ENCODE assay signal across 35 cellular contexts in genomic region chr16:84282533-84282932, GRCh38. TPM values are rescaled to one million over a fixed set of nuclear protein-coding genes. Genes with fewer than 3 reads are reported as not detected.
"Had no signal": no experiment of that assay in that cellular context is flagged by ENCODE, and none has a peak within 500 bp of the region (broad histone marks: within the 10 kb centered on the region; RNA-seq: fewer than 3 reads in every experiment).

No MANE protein-coding gene starts in this region.

- H3K27ac ChIP-seq: ascending aorta, colonic mucosa, epithelial cell of prostate had no signal

- H3K36me3 ChIP-seq: ascending aorta, breast epithelium, cardiac muscle cell, colonic mucosa, esophagus squamous epithelium, gastroesophageal sphincter had no signal

- H3K9me3 ChIP-seq: ascending aorta, breast epithelium, colonic mucosa, esophagus squamous epithelium, gastroesophageal sphincter had no signal

- H3K4me3 ChIP-seq: ascending aorta, breast epithelium, cardiac muscle cell, colonic mucosa, esophagus squamous epithelium, gastroesophageal sphincter had no signal

- DNase-seq: activated CD4-positive, alpha-beta memory T cell treated with anti-CD3 and anti-CD28 coated beads for 36 hours; activated CD4-positive, alpha-beta T cell treated with anti-CD3 and anti-CD28 coated beads for 36 hours; activated CD4-positive, alpha-beta T cell treated with anti-CD3 and anti-CD28 coated beads, Interleukin-2, amount 10 ng/mL, durations not matched to agents 24 days and 14 days; activated CD4-positive, CD25-positive, alpha-beta regulatory T cell; activated CD4-positive, CD25-positive, alpha-beta regulatory T cell treated with anti-CD3 and anti-CD28 coated beads, Interleukin-2, amount 50 U/mL, for 72 hours; activated CD8-positive, alpha-beta memory T cell treated with anti-CD3 and anti-CD28 coated beads, Interleukin-2, amount 50 U/mL, for 48 hours; activated CD8-positive, alpha-beta T cell treated with anti-CD3 and anti-CD28 coated beads, Interleukin-2, amount 10 ng/mL, durations not matched to agents 7 days and 5 days; activated gamma-delta T cell; activated naive CD4-positive, alpha-beta T cell; activated naive CD4-positive, alpha-beta T cell treated with anti-CD3 and anti-CD28 coated beads, Interleukin-2, amount 10 ng/mL, durations not matched to agents 7 days and 5 days; activated naive CD8-positive, alpha-beta T cell treated with anti-CD3 and anti-CD28 coated beads, Interleukin-2, amount 10 ng/mL, durations not matched to agents 7 days and 5 days; activated T-cell treated with anti-CD3 and anti-CD28 coated beads for 4 hours; activated T-cell treated with anti-CD3 and anti-CD28 coated beads, Interleukin-2, amount 50 U/mL, for 24 hours; activated T-cell treated with anti-CD3 and anti-CD28 coated beads, Interleukin-2, amount 50 U/mL, for 72 hours; central memory CD4-positive, alpha-beta T cell; cerebellar nuclear complex; colonic mucosa; effector CD8-positive, alpha-beta T cell; esophagus squamous epithelium; foreskin melanocyte; T-helper 1 cell; T-helper 2 cell had no signal

- H3K4me1 ChIP-seq: ascending aorta, breast epithelium, colonic mucosa had no signal

- H3K27me3 ChIP-seq: ascending aorta, breast epithelium, cardiac muscle cell, colonic mucosa, esophagus squamous epithelium, gastroesophageal sphincter had no signal

- ATAC-seq: activated CD4-positive, alpha-beta T cell treated with anti-CD3 and anti-CD28 coated beads for 36 hours; activated CD8-positive, alpha-beta T cell treated with anti-CD3 and anti-CD28 coated beads, Interleukin-2, amount 10 ng/mL, durations not matched to agents 7 days and 5 days; activated naive CD4-positive, alpha-beta T cell treated with anti-CD3 and anti-CD28 coated beads, Interleukin-2, amount 50 U/mL, for 72 hours; activated T-cell treated with anti-CD3 and anti-CD28 coated beads, Interleukin-2, amount 50 U/mL, for 72 hours; gastroesophageal sphincter had no signal

- FAIRE-seq: endometrium, endothelial cell of umbilical vein had no signal

RNA-seq across cellular contexts. Expression of gene WFDC1, which starts 12.1 kb away (rescaled TPM):
- total RNA-seq: activated CD4-positive, alpha-beta memory T cell treated with anti-CD3 and anti-CD28 coated beads for 36 hours; activated CD4-positive, alpha-beta T cell treated with anti-CD3 and anti-CD28 coated beads for 36 hours; activated CD4-positive, alpha-beta T cell treated with anti-CD3 and anti-CD28 coated beads, Interleukin-2, amount 10 ng/mL, durations not matched to agents 24 days and 14 days; activated CD8-positive, alpha-beta T cell treated with anti-CD3 and anti-CD28 coated beads, Interleukin-2, amount 10 ng/mL, durations not matched to agents 7 days and 5 days; activated naive CD4-positive, alpha-beta T cell treated with anti-CD3 and anti-CD28 coated beads, Interleukin-2, amount 50 U/mL, for 72 hours; activated naive CD8-positive, alpha-beta T cell treated with anti-CD3 and anti-CD28 coated beads, Interleukin-2, amount 10 ng/mL, durations not matched to agents 7 days and 5 days; activated T-cell treated with anti-CD3 and anti-CD28 coated beads, Interleukin-2, amount 50 U/mL, for 72 hours; dermis microvascular lymphatic vessel endothelial cell; endothelial cell of umbilical vein; glomerular endothelial cell had no signal
- polyA plus RNA-seq: endothelial cell of umbilical vein had no signal

RNA-seq across cellular contexts. Expression of gene KCNG4, which starts 42.7 kb away (rescaled TPM):
- total RNA-seq: activated CD4-positive, alpha-beta memory T cell treated with anti-CD3 and anti-CD28 coated beads for 36 hours; activated CD4-positive, alpha-beta T cell treated with anti-CD3 and anti-CD28 coated beads for 36 hours; activated CD4-positive, alpha-beta T cell treated with anti-CD3 and anti-CD28 coated beads, Interleukin-2, amount 10 ng/mL, durations not matched to agents 24 days and 14 days; activated CD8-positive, alpha-beta T cell treated with anti-CD3 and anti-CD28 coated beads, Interleukin-2, amount 10 ng/mL, durations not matched to agents 7 days and 5 days; activated naive CD4-positive, alpha-beta T cell treated with anti-CD3 and anti-CD28 coated beads, Interleukin-2, amount 50 U/mL, for 72 hours; activated naive CD8-positive, alpha-beta T cell treated with anti-CD3 and anti-CD28 coated beads, Interleukin-2, amount 10 ng/mL, durations not matched to agents 7 days and 5 days; activated T-cell treated with anti-CD3 and anti-CD28 coated beads, Interleukin-2, amount 50 U/mL, for 72 hours; ascending aorta; breast epithelium; cardiac muscle cell; colonic mucosa; dermis microvascular lymphatic vessel endothelial cell; endothelial cell of umbilical vein; esophagus squamous epithelium; fibroblast of lung; fibroblast of villous mesenchyme; gastroesophageal sphincter; glomerular endothelial cell had no signal
- polyA plus RNA-seq: cardiac muscle cell, endothelial cell of umbilical vein, esophagus, fibroblast of lung had no signal
